In the genomic region with DNA sequence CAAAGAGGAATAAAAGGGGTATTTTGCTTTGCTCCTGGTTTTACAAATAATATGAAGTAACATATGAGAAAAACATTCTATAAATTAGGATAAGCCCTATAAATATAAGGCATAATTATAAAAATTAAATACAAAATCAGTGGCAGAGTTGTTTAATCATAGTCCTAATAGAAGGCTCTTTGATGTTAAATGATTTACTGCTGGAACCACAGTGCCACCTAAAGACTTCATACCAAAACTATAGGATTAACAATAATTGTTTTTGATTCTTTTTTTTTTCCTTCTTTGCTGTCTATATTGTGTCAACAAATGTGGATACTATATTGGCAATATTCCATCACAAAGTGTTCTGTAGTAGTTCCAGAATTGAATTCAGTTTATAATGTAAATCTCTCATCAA, we compare ENCODE assay signal across 16 cellular contexts.
DNase-seq lines count a peak whose midpoint lies in the region; ATAC-seq lines count a peak whose summit lies in the region.
"Had no signal": no experiment of that assay in that cellular context is flagged by ENCODE, and none has a peak within 500 bp of the region (broad histone marks: within the 10 kb centered on the region; RNA-seq: fewer than 3 reads in every experiment).

No MANE protein-coding gene starts in this region.

- H3K9me3 Mint-ChIP-seq in T-helper 2 cell treated with Interferon-gamma antibody and Interleukin-4, amounts not matched to agents 5 μg/mL and 100 μg/mL, for 36 hours, result no peaks in the 10 kb centered on the region
- H3K9me3 Mint-ChIP-seq: activated naive CD8-positive, alpha-beta T cell treated with anti-CD3 and anti-CD28 coated beads, Interleukin-2, amount 10 ng/mL, durations not matched to agents 7 days and 5 days; CD8-positive, alpha-beta T cell had no signal

- H3K4me3 Mint-ChIP-seq in T-helper 2 cell treated with Interferon-gamma antibody and Interleukin-4, amounts not matched to agents 5 μg/mL and 100 μg/mL, for 36 hours, result no peak overlapping the region
- H3K4me3 Mint-ChIP-seq: activated naive CD8-positive, alpha-beta T cell treated with anti-CD3 and anti-CD28 coated beads, Interleukin-2, amount 10 ng/mL, durations not matched to agents 7 days and 5 days; CD8-positive, alpha-beta T cell had no signal

- H3K36me3 Mint-ChIP-seq in T-helper 2 cell treated with Interferon-gamma antibody and Interleukin-4, amounts not matched to agents 5 μg/mL and 100 μg/mL, for 36 hours (ENCODE audit: low read depth), result no peaks in the 10 kb centered on the region
- H3K36me3 Mint-ChIP-seq: activated naive CD8-positive, alpha-beta T cell treated with anti-CD3 and anti-CD28 coated beads, Interleukin-2, amount 10 ng/mL, durations not matched to agents 7 days and 5 days; CD8-positive, alpha-beta T cell had no signal

- no peak for ATAC-seq in GM21390 (IDR thresholded peaks at IDR 0.05; ENCODE audit: unreplicated experiment)
- ATAC-seq: CD8-positive, alpha-beta T cell; heart left ventricle had no signal

- H3K27me3 Mint-ChIP-seq in T-helper 2 cell treated with Interferon-gamma antibody and Interleukin-4, amounts not matched to agents 5 μg/mL and 100 μg/mL, for 36 hours (ENCODE audit: low read depth), result no peaks in the 10 kb centered on the region
- H3K27me3 Mint-ChIP-seq: activated naive CD8-positive, alpha-beta T cell treated with anti-CD3 and anti-CD28 coated beads, Interleukin-2, amount 10 ng/mL, durations not matched to agents 7 days and 5 days had no signal

- H3K4me1 Mint-ChIP-seq in T-helper 2 cell treated with Interferon-gamma antibody and Interleukin-4, amounts not matched to agents 5 μg/mL and 100 μg/mL, for 36 hours (ENCODE audit: low read depth), result no peaks in the 10 kb centered on the region
- H3K4me1 Mint-ChIP-seq: activated naive CD8-positive, alpha-beta T cell treated with anti-CD3 and anti-CD28 coated beads, Interleukin-2, amount 10 ng/mL, durations not matched to agents 7 days and 5 days had no signal

- no peak overlapping the region for H3K27ac Mint-ChIP-seq in T-helper 2 cell treated with Interferon-gamma antibody and Interleukin-4, amounts not matched to agents 5 μg/mL and 100 μg/mL, for 36 hours
- H3K27ac Mint-ChIP-seq: activated naive CD8-positive, alpha-beta T cell treated with anti-CD3 and anti-CD28 coated beads, Interleukin-2, amount 10 ng/mL, durations not matched to agents 7 days and 5 days; CD8-positive, alpha-beta T cell had no signal

- DNase-seq in DMS 273 treated with DMSO at 0.1 percent for 48 hours (lab: John Stamatoyannopoulos, UW) (peak; percentile 20), Kasumi-1 (lab: John Stamatoyannopoulos, UW) (peak; percentile 31 to 45), OCI-M1 (lab: John Stamatoyannopoulos, UW) (peak; percentile 56), globus pallidus (ENCODE audit: low spot score) (peak; percentile 1), NCI-H1930 (lab: John Stamatoyannopoulos, UW) (no peak), NCI-H2029 treated with DMSO at 0.1 percent for 48 hours (lab: John Stamatoyannopoulos, UW) (no peak)
- DNase-seq in T-helper 2 cell treated with Interferon-gamma antibody and Interleukin-4, amounts not matched to agents 5 μg/mL and 100 μg/mL, for 36 hours (ENCODE audit: low spot score), result no peak
- DNase-seq: activated naive CD8-positive, alpha-beta T cell treated with anti-CD3 and anti-CD28 coated beads, Interleukin-2, amount 10 ng/mL, durations not matched to agents 7 days and 5 days; CD8-positive, alpha-beta T cell; effector memory CD4-positive, alpha-beta T cell; heart left ventricle; mesenchymal stem cell; NCI-H524 treated with DMSO at 0.1 percent for 48 hours; T1000; tibial artery had no signal

Comparison
In these comparisons a context has a peak if more than half of its experiments do, and no peak if none do; other contexts are left out.
1. DNase-seq: peak in DMS 273 treated with DMSO at 0.1 percent for 48 hours (single experiment), Kasumi-1 (2 of 2), OCI-M1 (single experiment) and globus pallidus (single experiment); none in NCI-H1930 (0 of 2), T-helper 2 cell treated with Interferon-gamma antibody and Interleukin-4, amounts not matched to agents 5 μg/mL and 100 μg/mL, for 36 hours (single experiment) and NCI-H2029 treated with DMSO at 0.1 percent for 48 hours (single experiment).